20 cellular contexts compared by ENCODE assay signal in the genomic region with DNA sequence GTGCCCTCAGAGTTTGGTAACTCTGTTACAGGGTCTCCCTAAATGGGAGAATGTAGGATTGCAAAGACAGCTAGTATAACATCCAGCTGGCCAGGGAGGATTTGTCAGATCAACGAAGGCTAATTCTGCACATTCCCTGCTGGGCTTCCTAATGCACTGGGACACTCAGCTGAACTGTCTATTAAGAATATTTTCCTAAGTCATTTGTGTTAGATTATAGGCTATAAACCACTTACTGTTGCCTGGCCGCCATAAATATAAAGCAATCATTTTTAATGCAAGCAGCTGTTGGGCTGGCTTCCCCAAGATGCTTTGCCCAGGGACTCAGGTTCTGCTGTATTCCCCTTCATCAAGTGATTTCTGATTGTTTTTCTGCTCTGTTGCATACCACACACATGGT. TPM values are rescaled to one million over a fixed set of nuclear protein-coding genes. Genes with fewer than 3 reads are reported as not detected.
"Had no signal": no experiment of that assay in that cellular context is flagged by ENCODE, and none has a peak within 500 bp of the region (broad histone marks: within the 10 kb centered on the region; RNA-seq: fewer than 3 reads in every experiment).

No MANE protein-coding gene starts in this region.

- H3K36me3 ChIP-seq: heart left ventricle, lower lobe of right lung, prostate gland, tibial nerve, upper lobe of right lung had no signal

- ATAC-seq: esophagus mucosa; heart left ventricle; left lobe of liver; lower lobe of right lung; natural killer cell; sciatic nerve; stimulated activated naive B cell treated with anti-CD40 and anti-IgM and Interleukin-4, amounts not matched to agents 10 μg/mL and 1 μg/mL and 100 μg/mL, for 72 hours; stimulated activated naive CD8-positive, alpha-beta T cell treated with anti-CD3 and anti-CD28 coated beads, Interleukin-15, amount 100 ng/mL, for 72 hours; upper lobe of right lung had no signal

- DNase-seq: effector memory CD4-positive, alpha-beta T cell; heart left ventricle; hippocampal formation; kidney glomerular epithelial cell; lower lobe of right lung; natural killer cell; occipital lobe; stimulated activated CD4-positive, alpha-beta T cell treated with anti-CD3 and anti-CD28 coated beads, Interleukin-2, amount 100 ng/mL, for 24 hours; stimulated activated CD4-positive, alpha-beta T cell treated with anti-CD3 and anti-CD28 coated beads, Interleukin-4, amount 100 ng/mL, for 4 hours; stimulated activated naive B cell treated with anti-CD40 and anti-IgM and Interleukin-4, amounts not matched to agents 10 μg/mL and 1 μg/mL and 100 μg/mL, for 72 hours; stimulated activated naive CD8-positive, alpha-beta T cell treated with anti-CD3 and anti-CD28 coated beads, Interleukin-15, amount 100 ng/mL, for 72 hours; testis; upper lobe of right lung had no signal

- H3K4me1 ChIP-seq: heart left ventricle, lower lobe of right lung, parathyroid adenoma, prostate gland, testis, tibial nerve, upper lobe of right lung had no signal

- H3K9me3 ChIP-seq: heart left ventricle, lower lobe of right lung, prostate gland, testis, tibial nerve, upper lobe of right lung had no signal

- H3K27ac ChIP-seq: heart left ventricle, lower lobe of right lung, parathyroid adenoma, prostate gland, testis, tibial nerve, upper lobe of right lung had no signal

- H3K27me3 ChIP-seq: testis, tibial nerve, upper lobe of right lung had no signal

- H3K4me3 ChIP-seq: heart left ventricle, lower lobe of right lung, prostate gland, testis, tibial nerve, upper lobe of right lung had no signal

RNA-seq across cellular contexts. Expression of gene SLIT3, which starts 35.3 kb away (rescaled TPM):
- total RNA-seq: myocyte had no signal
